ENCODE assay signal across 13 cellular contexts in genomic region chr18:42038936-42039335, GRCh38.
DNase-seq lines count a peak whose midpoint lies in the region; ATAC-seq, FAIRE-seq and TF ChIP-seq lines count a peak whose summit lies in the region.
"Had no signal": no experiment of that assay in that cellular context is flagged by ENCODE, and none has a peak within 500 bp of the region (broad histone marks: within the 10 kb centered on the region; RNA-seq: fewer than 3 reads in every experiment).

No MANE protein-coding gene starts in this region.

- H3K9me3 Mint-ChIP-seq in glutamatergic neuron (ENCODE audit: unreplicated experiment): no peaks in the 10 kb centered on the region
- H3K9me3 Mint-ChIP-seq: nephron progenitor cell; stimulated activated naive CD8-positive, alpha-beta T cell treated with anti-CD3 and anti-CD28 coated beads, Interleukin-15, amount 100 ng/mL, for 72 hours had no signal

- no peaks in the 10 kb centered on the region for H3K36me3 Mint-ChIP-seq in glutamatergic neuron (ENCODE audit: unreplicated experiment)

- H3K4me1 ChIP-seq in kidney (ENCODE audit: control insufficient read depth in 1 of 2, insufficient read depth in 1 of 2, low read depth in 1 of 2, low read length in 2 of 2): peaks cover 2 to 5% of the 10 kb centered on the region in 2 donors
- H3K4me1 ChIP-seq: BLaER1 had no signal

- peaks cover 0 to 3% of the 10 kb centered on the region in 2 donors for H3K36me3 ChIP-seq in kidney (ENCODE audit: control insufficient read depth in 1 of 2, insufficient read depth in 2 of 2, low read length in 2 of 2)

- H3K4me3 ChIP-seq in cardiac fibroblast (replicated peaks in 1 of 2; ENCODE audit: low read depth in 2 of 2, low read length in 2 of 2) (no peak overlapping the region), kidney (ENCODE audit: low read length in 2 of 2) (no peak overlapping the region)
- H3K4me3 ChIP-seq: BLaER1 had no signal

- no peak for ATAC-seq in GM21423 (IDR thresholded peaks at IDR 0.05; ENCODE audit: unreplicated experiment)
- ATAC-seq: stimulated activated naive CD8-positive, alpha-beta T cell treated with anti-CD3 and anti-CD28 coated beads, Interleukin-15, amount 100 ng/mL, for 72 hours had no signal

- H3K4me3 Mint-ChIP-seq in glutamatergic neuron (ENCODE audit: unreplicated experiment): no peak overlapping the region
- H3K4me3 Mint-ChIP-seq: nephron progenitor cell; stimulated activated naive CD8-positive, alpha-beta T cell treated with anti-CD3 and anti-CD28 coated beads, Interleukin-15, amount 100 ng/mL, for 72 hours had no signal

- DNase-seq in A172 (ENCODE audit: low spot score) (peak; percentile 27), HCEC 1CT (peak; percentile 91), cardiac fibroblast (ENCODE audit: low read depth in 2 of 2) (peak; percentile 83 to 89), kidney (no peak), GM12892 (ENCODE audit: insufficient read length) (no peak), NAMALWA (ENCODE audit: low spot score) (no peak), glutamatergic neuron (no peak)
- DNase-seq: NCI-H2227 treated with DMSO at 0.1 percent for 48 hours; nephron progenitor cell; stimulated activated CD4-positive, alpha-beta T cell treated with anti-CD3 and anti-CD28 coated beads, Interleukin-1b, Interleukin-23, amount 100 ng/mL, for 48 hours; stimulated activated naive CD8-positive, alpha-beta T cell treated with anti-CD3 and anti-CD28 coated beads, Interleukin-15, amount 100 ng/mL, for 72 hours had no signal

- H3K27ac ChIP-seq in kidney (ENCODE audit: low read depth in 2 of 2, low read length in 2 of 2): no peak overlapping the region
- H3K27ac ChIP-seq: BLaER1 had no signal

- H3K27me3 Mint-ChIP-seq in glutamatergic neuron (ENCODE audit: unreplicated experiment): no peaks in the 10 kb centered on the region
- H3K27me3 Mint-ChIP-seq: stimulated activated naive CD8-positive, alpha-beta T cell treated with anti-CD3 and anti-CD28 coated beads, Interleukin-15, amount 100 ng/mL, for 72 hours had no signal

- no peaks in the 10 kb centered on the region for H3K4me1 Mint-ChIP-seq in glutamatergic neuron (ENCODE audit: low read depth, unreplicated experiment)
- H3K4me1 Mint-ChIP-seq: nephron progenitor cell; stimulated activated naive CD8-positive, alpha-beta T cell treated with anti-CD3 and anti-CD28 coated beads, Interleukin-15, amount 100 ng/mL, for 72 hours had no signal

- H3K9ac ChIP-seq in kidney (ENCODE audit: low read length in 2 of 2): no peak overlapping the region
- H3K9ac ChIP-seq: BLaER1 had no signal

- no peak overlapping the region for H3K27ac Mint-ChIP-seq in glutamatergic neuron (ENCODE audit: unreplicated experiment)
- H3K27ac Mint-ChIP-seq: nephron progenitor cell; stimulated activated naive CD8-positive, alpha-beta T cell treated with anti-CD3 and anti-CD28 coated beads, Interleukin-15, amount 100 ng/mL, for 72 hours had no signal

- no peak for TF ChIP-seq POLR2A in GM12892 (IDR thresholded peaks at IDR 0.05; ENCODE audit: low read depth, low read length)

- FAIRE-seq in kidney (lab: Jason Lieb, UNC): peak; percentile 85
- FAIRE-seq in GM12892 (lab: Jason Lieb, UNC): no peak

- H3K9me3 ChIP-seq in kidney (ENCODE audit: control insufficient read depth in 1 of 2, low read length in 2 of 2): no peaks in the 10 kb centered on the region
- H3K9me3 ChIP-seq: BLaER1 had no signal

- intact Hi-C loops in kidney (cut with DNase I): no loop called here

- TF ChIP-seq CTCF in cardiac fibroblast (IDR thresholded peaks at IDR 0.05; ENCODE audit: low read depth, low read length) (no peak), kidney (IDR thresholded peaks at IDR 0.05; ENCODE audit: borderline replicate concordance, extremely low read depth, insufficient read depth) (no peak), glutamatergic neuron (IDR thresholded peaks at IDR 0.05; ENCODE audit: partially characterized antibody, unreplicated experiment) (no peak)

Comparison
In these comparisons a context has a peak if more than half of its experiments do, and no peak if none do; other contexts are left out.
1. DNase-seq: peak in A172 (single experiment), HCEC 1CT (single experiment) and cardiac fibroblast (2 of 2); none in kidney (single experiment), GM12892 (single experiment), NAMALWA (single experiment) and glutamatergic neuron (single experiment).